In the genomic region with DNA sequence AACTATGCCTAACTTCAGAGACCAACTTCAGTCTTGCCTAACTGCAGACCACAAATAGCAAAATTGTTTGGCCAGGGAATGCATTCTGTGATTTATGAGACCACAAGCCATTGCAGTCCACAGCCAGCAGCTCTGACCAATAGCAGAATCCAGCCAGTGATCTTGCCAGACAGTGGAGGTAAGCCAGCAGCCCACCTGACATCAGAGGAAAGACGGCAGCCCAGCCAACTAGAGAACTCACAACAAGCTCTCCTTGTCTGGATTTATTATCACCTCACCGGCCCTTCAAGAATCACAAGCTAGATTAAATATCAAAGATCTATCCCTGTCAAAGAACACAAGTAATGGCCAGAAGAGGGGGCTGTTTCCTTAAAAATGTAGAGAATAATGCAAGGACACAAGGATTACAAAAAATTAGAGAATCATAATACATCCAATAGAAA, we compare ENCODE assay signal across 8 cellular contexts.
DNase-seq lines count a peak whose midpoint lies in the region; ATAC-seq and TF ChIP-seq lines count a peak whose summit lies in the region.

No MANE protein-coding gene starts in this region.

- no peaks in the 10 kb centered on the region for H3K79me2 ChIP-seq in OCI-LY3 (ENCODE audit: low read length)

- no peak overlapping the region for H3K9ac ChIP-seq in OCI-LY3 (ENCODE audit: low read length)

- TF ChIP-seq CTCF in OCI-LY3 (IDR thresholded peaks at IDR 0.05; ENCODE audit: low read depth, low read length) (peak; percentile 54), fibroblast of pulmonary artery (IDR thresholded peaks at IDR 0.05; ENCODE audit: low read length, missing control alignments) (peak; percentile 32), psoas muscle (IDR thresholded peaks at IDR 0.05) (no peak)

- no peak overlapping the region for H2AFZ ChIP-seq in OCI-LY3 (ENCODE audit: low read depth, low read length)

- CTCF ChIA-PET in CD8-positive, alpha-beta memory T cell (lab: Charles Lee): no interaction called here

- no peaks in the 10 kb centered on the region for H3K4me1 Mint-ChIP-seq in CD8-positive, alpha-beta memory T cell

- H3K27ac Mint-ChIP-seq in CD8-positive, alpha-beta memory T cell: no peak overlapping the region

- H3K4me1 ChIP-seq in OCI-LY3 (ENCODE audit: low read length) (no peaks in the 10 kb centered on the region), psoas muscle (no peaks in the 10 kb centered on the region)
- H3K4me1 ChIP-seq in CD8-positive, alpha-beta memory T cell (ENCODE audit: insufficient read depth, low read length): no peaks in the 10 kb centered on the region

- 9 to 24% (median 23%) methylated on average over 2 of the region's 2 CpGs for WGBS in psoas muscle, 3 donors

- intact Hi-C loops in psoas muscle (cut with DNase I) (no loop called here), left colon (cut with DNase I, micrococcal nuclease) (no loop called here)

- no peaks in the 10 kb centered on the region for H3K36me3 ChIP-seq in OCI-LY3 (replicated peaks; ENCODE audit: low read depth, low read length)
- H3K36me3 ChIP-seq in CD8-positive, alpha-beta memory T cell (ENCODE audit: insufficient read depth, low read length): no peaks in the 10 kb centered on the region
- no peaks in the 10 kb centered on the region for H3K36me3 ChIP-seq in psoas muscle (ENCODE audit: insufficient read depth in 1 of 2, low read depth in 1 of 2)

- H3K9me3 Mint-ChIP-seq in CD8-positive, alpha-beta memory T cell: peaks cover 5 to 16% (median 8%) of the 10 kb centered on the region in 5 donors

- H4K20me1 ChIP-seq in OCI-LY3 (ENCODE audit: insufficient read depth, low read length): no peaks in the 10 kb centered on the region

- peaks cover 0 to 3% of the 10 kb centered on the region in 2 donors for H3K27me3 Mint-ChIP-seq in CD8-positive, alpha-beta memory T cell

- H3K9me3 ChIP-seq in OCI-LY3 (ENCODE audit: insufficient read depth, low read length) (no peaks in the 10 kb centered on the region), psoas muscle (no peaks in the 10 kb centered on the region)
- H3K9me3 ChIP-seq in CD8-positive, alpha-beta memory T cell (ENCODE audit: low read length): no peaks in the 10 kb centered on the region

- H3K4me3 Mint-ChIP-seq in CD8-positive, alpha-beta memory T cell: no peak overlapping the region

- H3K27ac ChIP-seq in OCI-LY3 (ENCODE audit: low read length): no peak overlapping the region
- no peak overlapping the region for H3K27ac ChIP-seq in CD8-positive, alpha-beta memory T cell (ENCODE audit: low read depth, low read length)
- H3K27ac ChIP-seq in psoas muscle: no peak overlapping the region

- peak; percentile 55 for ATAC-seq in HG03565 (IDR thresholded peaks at IDR 0.05; ENCODE audit: unreplicated experiment)
- no peak for ATAC-seq in psoas muscle
- no peak for ATAC-seq in left colon
- ATAC-seq in GM21526 (IDR thresholded peaks at IDR 0.05; ENCODE audit: low FRiP score, unreplicated experiment): no peak

- no peak overlapping the region for H3K4me3 ChIP-seq in OCI-LY3 (ENCODE audit: low read length)
- H3K4me3 ChIP-seq in fibroblast of pulmonary artery (replicated peaks; ENCODE audit: low read depth, low read length): no peak overlapping the region
- no peak overlapping the region for H3K4me3 ChIP-seq in CD8-positive, alpha-beta memory T cell (ENCODE audit: low read length)
- no peak overlapping the region for H3K4me3 ChIP-seq in psoas muscle

- H3K4me2 ChIP-seq in OCI-LY3 (ENCODE audit: low read length): no peak overlapping the region

- POLR2A ChIA-PET in CD8-positive, alpha-beta memory T cell (lab: Charles Lee): no interaction called here

- H3K27me3 ChIP-seq in OCI-LY3 (ENCODE audit: low read depth, low read length): no peaks in the 10 kb centered on the region
- H3K27me3 ChIP-seq in CD8-positive, alpha-beta memory T cell (ENCODE audit: insufficient read depth, low read length, poor library complexity, severe bottlenecking): no peaks in the 10 kb centered on the region
- no peaks in the 10 kb centered on the region for H3K27me3 ChIP-seq in psoas muscle (ENCODE audit: insufficient read depth in 3 of 3, low read length in 2 of 3)

- DNase-seq in COLO668 (lab: John Stamatoyannopoulos, UW; ENCODE audit: unreplicated experiment) (peak; percentile 1), fibroblast of pulmonary artery (ENCODE audit: low read depth) (peak; percentile 47), psoas muscle (no peak), left colon (no peak)
- DNase-seq in CD8-positive, alpha-beta memory T cell: no peak

- no peaks in the 10 kb centered on the region for H3K36me3 Mint-ChIP-seq in CD8-positive, alpha-beta memory T cell

Comparison
In these comparisons a context has a peak if more than half of its experiments do, and no peak if none do; other contexts are left out.
1. DNase-seq: peak in COLO668 (single experiment) and fibroblast of pulmonary artery (single experiment); none in CD8-positive, alpha-beta memory T cell (0 of 5), psoas muscle (0 of 2) and left colon (0 of 2).